Comparison of ENCODE assay signal across 10 cellular contexts in genomic region chr9:86407022-86407421, GRCh38. TPM values are rescaled to one million over a fixed set of nuclear protein-coding genes. Genes with fewer than 3 reads are reported as not detected.
DNase-seq lines count a peak whose midpoint lies in the region; ATAC-seq and TF ChIP-seq lines count a peak whose summit lies in the region.
"Had no signal": no experiment of that assay in that cellular context is flagged by ENCODE, and none has a peak within 500 bp of the region (broad histone marks: within the 10 kb centered on the region; RNA-seq: fewer than 3 reads in every experiment).

No MANE protein-coding gene starts in this region.

- H3K27me3 ChIP-seq in upper lobe of right lung: no peaks in the 10 kb centered on the region

- no peak overlapping the region for H3K4me3 ChIP-seq in upper lobe of right lung

- DNase-seq in Right ventricle myocardium inferior (ENCODE audit: missing footprints) (no peak), left ventricle myocardium superior (no peak), kidney tubule cell (ENCODE audit: low spot score) (peak; percentile 83), upper lobe of right lung (no peak), GM13976 (ENCODE audit: low spot score) (no peak), NOMO-1 treated with dmso at 0.1 percent for 144 hours (lab: John Stamatoyannopoulos, UW; ENCODE audit: unreplicated experiment) (no peak), middle frontal gyrus (ENCODE audit: extremely low spot score, low spot score) (no peak)
- DNase-seq: CD8-positive, alpha-beta memory T cell; NCI-H526 treated with DMSO at 0.1 percent for 48 hours had no signal

- in situ Hi-C loops in GM13976 (cut with MboI; ENCODE audit: low sequenced_read_pairs, unreplicated experiment): no loop called here

- H3K36me3 ChIP-seq in upper lobe of right lung: no peaks in the 10 kb centered on the region

- H3K4me1 ChIP-seq in upper lobe of right lung: peaks cover 22% of the 10 kb centered on the region

- H3K27ac ChIP-seq in angular gyrus (ENCODE audit: low read depth, low read length) (peak overlapping the region; percentile 71), upper lobe of right lung (no peak overlapping the region)

- intact Hi-C loops in Right ventricle myocardium inferior (cut with DNase I): no loop called here
- intact Hi-C loops in left ventricle myocardium superior (cut with micrococcal nuclease): no loop called here
- intact Hi-C loops in upper lobe of right lung (cut with DNase I): no loop called here

- TF ChIP-seq CTCF in upper lobe of right lung (IDR thresholded peaks at IDR 0.05): no peak
- TF ChIP-seq CTCF in GM13976 (IDR thresholded peaks at IDR 0.05; ENCODE audit: borderline replicate concordance, control extremely low read depth, extremely low read depth, insufficient read depth, missing control alignments): no peak

- ATAC-seq in Right ventricle myocardium inferior (peak; percentile 44), left ventricle myocardium superior (no peak), upper lobe of right lung (peak; percentile 60)

- no peaks in the 10 kb centered on the region for H3K9me3 ChIP-seq in upper lobe of right lung

RNA-seq across cellular contexts. Expression of gene TUT7, which starts 52.8 kb away (rescaled TPM):
- total RNA-seq in Right ventricle myocardium inferior (11.8 TPM), left ventricle myocardium superior (15.9 TPM), upper lobe of right lung (34.1 TPM)
